ENCODE assay signal across 20 cellular contexts in the genomic region with DNA sequence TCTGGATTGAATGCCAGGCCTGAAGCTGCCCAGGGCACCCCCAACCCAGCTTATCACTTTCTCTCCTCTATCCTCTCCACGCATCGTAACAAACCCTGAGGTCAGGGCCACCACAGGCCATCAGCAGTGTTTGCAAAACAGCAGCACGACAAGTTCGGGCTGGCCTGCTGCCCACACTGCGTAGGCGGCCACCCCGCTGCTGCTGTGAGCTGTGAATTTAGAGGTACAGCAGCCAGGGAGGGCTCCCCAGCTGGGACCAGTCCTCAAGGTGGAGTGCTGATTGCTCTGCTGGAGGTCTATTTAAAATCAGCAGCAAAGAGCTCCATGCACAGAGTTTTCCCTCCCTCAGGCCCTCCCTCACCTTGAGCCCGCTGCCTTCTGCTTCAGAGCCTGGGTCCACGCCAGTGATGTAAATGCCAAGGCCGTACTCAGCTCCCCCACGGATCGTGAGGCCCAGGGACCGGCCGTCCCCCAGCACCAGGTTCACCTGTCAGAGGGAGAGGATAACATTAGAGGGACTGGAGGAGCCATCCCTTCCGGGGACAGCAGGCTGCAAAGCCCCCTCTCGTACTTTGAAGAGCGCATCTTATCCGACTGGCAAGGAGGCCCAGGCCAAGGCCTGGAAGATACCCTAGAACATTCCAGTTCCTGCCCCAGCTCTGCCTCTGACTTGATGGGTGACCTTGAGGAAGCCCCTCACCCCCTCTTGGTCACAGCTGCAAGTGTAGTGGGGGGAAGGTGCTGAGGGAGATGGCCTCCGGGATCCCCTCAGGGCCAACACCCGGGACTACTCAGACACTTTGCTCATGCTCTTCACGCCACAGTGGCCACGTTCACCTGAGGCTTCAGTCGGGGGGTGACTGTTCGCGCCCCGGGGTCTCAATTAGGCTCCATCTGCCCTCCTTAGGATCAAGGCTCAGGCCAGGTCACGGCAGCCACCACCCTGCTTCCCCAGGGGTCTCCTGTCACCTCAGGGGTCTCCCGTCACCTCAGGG. TPM values are rescaled to one million over a fixed set of nuclear protein-coding genes. Genes with fewer than 3 reads are reported as not detected.
DNase-seq lines count a peak whose midpoint lies in the region; ATAC-seq and TF ChIP-seq lines count a peak whose summit lies in the region.
"Had no signal": no experiment of that assay in that cellular context is flagged by ENCODE, and none has a peak within 500 bp of the region (broad histone marks: within the 10 kb centered on the region; RNA-seq: fewer than 3 reads in every experiment).

No MANE protein-coding gene starts in this region.

- peaks cover 3% of the 10 kb centered on the region; the same call in 2 of the 3 replicates for H3K9me3 Mint-ChIP-seq in GM23338
- H3K9me3 Mint-ChIP-seq in WTC11: peaks cover 5% of the 10 kb centered on the region
- H3K9me3 Mint-ChIP-seq: activated naive CD4-positive, alpha-beta T cell treated with anti-CD3 and anti-CD28 coated beads, Interleukin-2, amount 50 U/mL, for 24 hours; dendritic cell treated with granulocyte-macrophage colony-stimulating factor and Interleukin-4, amounts not matched to agents 40 ng/mL and 50 ng/mL, for 4 days; T-helper 1 cell treated with Interleukin-12 subunit alpha and Interleukin-12 subunit beta and Interleukin-4 antibody, amounts not matched to agents 30 μg/mL and 1 μg/mL, for 36 hours; type B pancreatic cell had no signal

- no peaks in the 10 kb centered on the region; the same call in 1 of the 2 replicates for H4K20me1 ChIP-seq in GM23338 (replicated peaks; ENCODE audit: insufficient read depth)

- H3K4me3 ChIP-seq in GM23338 (no peak overlapping the region), HUES48 (ENCODE audit: low read depth, low read length) (no peak overlapping the region), aorta (ENCODE audit: low read length in 2 of 2) (no peak overlapping the region)
- H3K4me3 ChIP-seq: K562, lung, MG63, sigmoid colon had no signal

- H3K4me1 ChIP-seq in GM23338 (ENCODE audit: insufficient read depth): no peaks in the 10 kb centered on the region
- H3K4me1 ChIP-seq in HUES48 (ENCODE audit: control insufficient read depth, insufficient read depth, low read length): peaks cover 2% of the 10 kb centered on the region; the same call in 1 of the 2 replicates
- no peaks in the 10 kb centered on the region for H3K4me1 ChIP-seq in aorta (ENCODE audit: control insufficient read depth in 1 of 2, insufficient read depth in 2 of 2, low read length in 2 of 2)
- H3K4me1 ChIP-seq: sigmoid colon had no signal

- 84 to 88% methylated on average over 28 of the region's 28 CpGs for WGBS in aorta, 2 donors

- H3K27ac Mint-ChIP-seq in GM23338: no peak overlapping the region
- H3K27ac Mint-ChIP-seq in WTC11: no peak overlapping the region
- H3K27ac Mint-ChIP-seq: activated naive CD4-positive, alpha-beta T cell treated with anti-CD3 and anti-CD28 coated beads, Interleukin-2, amount 50 U/mL, for 24 hours; dendritic cell treated with granulocyte-macrophage colony-stimulating factor and Interleukin-4, amounts not matched to agents 40 ng/mL and 50 ng/mL, for 4 days; T-helper 1 cell treated with Interleukin-12 subunit alpha and Interleukin-12 subunit beta and Interleukin-4 antibody, amounts not matched to agents 30 μg/mL and 1 μg/mL, for 36 hours; type B pancreatic cell had no signal

- peaks cover 3% of the 10 kb centered on the region for H3K36me3 Mint-ChIP-seq in GM23338 (ENCODE audit: low read depth)
- H3K36me3 Mint-ChIP-seq in WTC11: peaks cover 7% of the 10 kb centered on the region
- H3K36me3 Mint-ChIP-seq: CD14-positive monocyte had no signal

- H3K27me3 ChIP-seq in GM23338 (ENCODE audit: insufficient read depth) (no peaks in the 10 kb centered on the region), HUES48 (ENCODE audit: control insufficient read depth, insufficient read depth, low read length) (no peaks in the 10 kb centered on the region), aorta (ENCODE audit: control insufficient read depth in 1 of 2, insufficient read depth in 2 of 2, low read length in 1 of 2) (no peaks in the 10 kb centered on the region)
- H3K27me3 ChIP-seq: MG63, sigmoid colon had no signal

- H3K27ac ChIP-seq in GM23338 (ENCODE audit: low read depth) (no peak overlapping the region), HUES48 (ENCODE audit: low read depth, low read length) (peak overlapping the region; percentile 16), aorta (ENCODE audit: low read depth in 1 of 2, low read length in 2 of 2) (no peak overlapping the region)
- H3K27ac ChIP-seq: sigmoid colon had no signal

- TF ChIP-seq CTCF in GM23338 (conservative IDR thresholded peaks at IDR 0.05; ENCODE audit: low read depth in 2 of 2): no peak
- TF ChIP-seq CTCF in WTC11 (IDR thresholded peaks at IDR 0.05): no peak

- no peak overlapping the region for H3K9ac ChIP-seq in HUES48 (ENCODE audit: low read depth, low read length)

- H3K27me3 Mint-ChIP-seq in GM23338 (ENCODE audit: insufficient read depth, low read depth, poor library complexity): peaks cover 12% of the 10 kb centered on the region
- H3K27me3 Mint-ChIP-seq in WTC11 (ENCODE audit: low read depth): no peaks in the 10 kb centered on the region
- H3K27me3 Mint-ChIP-seq: activated naive CD4-positive, alpha-beta T cell treated with anti-CD3 and anti-CD28 coated beads, Interleukin-2, amount 50 U/mL, for 24 hours; dendritic cell treated with granulocyte-macrophage colony-stimulating factor and Interleukin-4, amounts not matched to agents 40 ng/mL and 50 ng/mL, for 4 days; type B pancreatic cell had no signal

- peak; percentile 73 for ATAC-seq in GM23338
- ATAC-seq in WTC11: peak; percentile 39; the same call in 1 of the 2 replicates
- ATAC-seq in aorta (ENCODE audit: low FRiP score): no peak
- ATAC-seq in HG03439 (IDR thresholded peaks at IDR 0.05; ENCODE audit: unreplicated experiment): no peak
- ATAC-seq: K562 had no signal

- H3K79me2 ChIP-seq in GM23338 (replicated peaks; ENCODE audit: insufficient read depth): no peaks in the 10 kb centered on the region

- no peak for DNase-seq in GM23338 (ENCODE audit: low spot score)
- no peak for DNase-seq in WTC11 (ENCODE audit: low spot score)
- DNase-seq in mesenteric fat pad (ENCODE audit: low spot score): peak; percentile 86
- no peak for DNase-seq in LoVo (ENCODE audit: low spot score)
- DNase-seq in aorta: no peak
- DNase-seq: activated CD4-positive, alpha-beta T cell treated with anti-CD3 and anti-CD28 coated beads for 4 hours; anterior cingulate cortex; MG63; NCI-H187; NCI-H510A treated with DMSO at 0.1 percent for 48 hours; sigmoid colon had no signal

- CTCF ChIA-PET in WTC11 (lab: Charles Lee): interaction anchor here (0.5 to 1.3 kb wide), 3 partner anchors 61 to 448 kb away, joined by 3 to 7 read pairs (median 5); no protein-coding TSS in a partner anchor

- H3K36me3 ChIP-seq in GM23338 (ENCODE audit: insufficient read depth): no peaks in the 10 kb centered on the region
- H3K36me3 ChIP-seq in HUES48 (ENCODE audit: control insufficient read depth, insufficient read depth, low read length): no peaks in the 10 kb centered on the region
- no peaks in the 10 kb centered on the region for H3K36me3 ChIP-seq in aorta (ENCODE audit: control insufficient read depth in 1 of 2, insufficient read depth in 2 of 2, low read length in 1 of 2)
- H3K36me3 ChIP-seq: MG63 had no signal

- POLR2A ChIA-PET in WTC11 (lab: Charles Lee): interaction anchor here (0.6 kb wide), 1 partner anchor 80 kb away, joined by 3 read pairs; no protein-coding TSS in a partner anchor

- no peaks in the 10 kb centered on the region for H3K9me2 ChIP-seq in GM23338 (ENCODE audit: insufficient read depth)

- peaks cover 14% of the 10 kb centered on the region for H3K4me1 Mint-ChIP-seq in GM23338
- peaks cover 10% of the 10 kb centered on the region for H3K4me1 Mint-ChIP-seq in WTC11
- H3K4me1 Mint-ChIP-seq: activated naive CD4-positive, alpha-beta T cell treated with anti-CD3 and anti-CD28 coated beads, Interleukin-2, amount 50 U/mL, for 24 hours had no signal

- no peaks in the 10 kb centered on the region for H3K9me3 ChIP-seq in HUES48 (ENCODE audit: control insufficient read depth, insufficient read depth, low read length)
- no peaks in the 10 kb centered on the region for H3K9me3 ChIP-seq in aorta (ENCODE audit: control insufficient read depth, low read length)
- H3K9me3 ChIP-seq: MG63, sigmoid colon had no signal

- intact Hi-C loops in aorta (cut with DNase I): no loop called here

- H3K4me2 ChIP-seq in GM23338: no peak overlapping the region

- no peaks in the 10 kb centered on the region for H3F3A ChIP-seq in GM23338 (replicated peaks; ENCODE audit: low read depth)

- no peak overlapping the region for H3K4me3 Mint-ChIP-seq in GM23338
- no peak overlapping the region for H3K4me3 Mint-ChIP-seq in WTC11
- H3K4me3 Mint-ChIP-seq: activated naive CD4-positive, alpha-beta T cell treated with anti-CD3 and anti-CD28 coated beads, Interleukin-2, amount 50 U/mL, for 24 hours; CD14-positive monocyte; dendritic cell treated with granulocyte-macrophage colony-stimulating factor and Interleukin-4, amounts not matched to agents 40 ng/mL and 50 ng/mL, for 4 days; T-helper 1 cell treated with Interleukin-12 subunit alpha and Interleukin-12 subunit beta and Interleukin-4 antibody, amounts not matched to agents 30 μg/mL and 1 μg/mL, for 36 hours; type B pancreatic cell had no signal

- H2AFZ ChIP-seq in GM23338: no peak overlapping the region

TF ChIP-seq in GM23338, 12 proteins besides CTCF, POLR2A, EP300 and RAD21 (continues in another document):
- TF ChIP-seq, protein P1, sequence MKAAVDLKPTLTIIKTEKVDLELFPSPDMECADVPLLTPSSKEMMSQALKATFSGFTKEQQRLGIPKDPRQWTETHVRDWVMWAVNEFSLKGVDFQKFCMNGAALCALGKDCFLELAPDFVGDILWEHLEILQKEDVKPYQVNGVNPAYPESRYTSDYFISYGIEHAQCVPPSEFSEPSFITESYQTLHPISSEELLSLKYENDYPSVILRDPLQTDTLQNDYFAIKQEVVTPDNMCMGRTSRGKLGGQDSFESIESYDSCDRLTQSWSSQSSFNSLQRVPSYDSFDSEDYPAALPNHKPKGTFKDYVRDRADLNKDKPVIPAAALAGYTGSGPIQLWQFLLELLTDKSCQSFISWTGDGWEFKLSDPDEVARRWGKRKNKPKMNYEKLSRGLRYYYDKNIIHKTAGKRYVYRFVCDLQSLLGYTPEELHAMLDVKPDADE (IDR thresholded peaks at IDR 0.05): no peak

TF ChIP-seq in WTC11, 78 proteins besides CTCF, POLR2A, EP300 and RAD21 (continues in another document):
- TF ChIP-seq TEAD1 (CRISPR knock-in tag; IDR thresholded peaks at IDR 0.05): no peak

RNA-seq across cellular contexts. Expression of gene WHRN, which starts 39.1 kb away (rescaled TPM):
- 8.9 and 11.2 TPM in 2 replicates for total RNA-seq in GM23338 (2014; rRNA removed; shearing (Covaris generic))
- polyA plus RNA-seq in GM23338 (2016; fragmentation: Nextera tagmentation; extraction: Ambion mirVana) (7.2 and 8.3 TPM in 2 replicates), aorta (1 to 10 TPM; 1.5 to 3.4 TPM)
- total RNA-seq in WTC11 (2021) (20.6 to 24.3 TPM (median 23.3 TPM) in 3 replicates), mesenteric fat pad (5.5 TPM), aorta (1 to 10 TPM; 3.8 to 4.0 TPM)

Comparison
In these comparisons a context has a peak if more than half of its experiments do, and no peak if none do; other contexts are left out.
1. ATAC-seq: peak in GM23338 (single experiment) and WTC11 (single experiment); none in aorta (single experiment) and HG03439 (single experiment).